Comparison of ENCODE assay signal across 13 cellular contexts in genomic region chr6:27492776-27493175, GRCh38.
"Had no signal": no experiment of that assay in that cellular context is flagged by ENCODE, and none has a peak within 500 bp of the region (broad histone marks: within the 10 kb centered on the region; RNA-seq: fewer than 3 reads in every experiment).

No MANE protein-coding gene starts in this region.

- H3K27ac Mint-ChIP-seq: natural killer cell had no signal

- DNase-seq: effector CD8-positive, alpha-beta T cell; heart right ventricle; islet precursor cell; mammary epithelial cell; natural killer cell; occipital lobe; pancreas; psoas muscle; sigmoid colon; stimulated activated naive CD4-positive, alpha-beta T cell; trophoblast cell had no signal

- H3K36me3 ChIP-seq: heart right ventricle, pancreas, sigmoid colon had no signal

- H3K4me1 ChIP-seq: pancreas had no signal

- H3K27ac ChIP-seq: coronary artery, heart right ventricle, pancreas, psoas muscle, sigmoid colon, skin epidermis had no signal

- H3K9me3 ChIP-seq: heart right ventricle, pancreas, psoas muscle, sigmoid colon had no signal

- H3K4me3 Mint-ChIP-seq: natural killer cell had no signal

- H3K4me3 ChIP-seq: coronary artery, heart right ventricle, pancreas, psoas muscle, sigmoid colon, skin epidermis had no signal

- H3K36me3 Mint-ChIP-seq: natural killer cell had no signal

- H3K9me3 Mint-ChIP-seq: natural killer cell had no signal
